Comparison of ENCODE assay signal across 10 cellular contexts in the genomic region with DNA sequence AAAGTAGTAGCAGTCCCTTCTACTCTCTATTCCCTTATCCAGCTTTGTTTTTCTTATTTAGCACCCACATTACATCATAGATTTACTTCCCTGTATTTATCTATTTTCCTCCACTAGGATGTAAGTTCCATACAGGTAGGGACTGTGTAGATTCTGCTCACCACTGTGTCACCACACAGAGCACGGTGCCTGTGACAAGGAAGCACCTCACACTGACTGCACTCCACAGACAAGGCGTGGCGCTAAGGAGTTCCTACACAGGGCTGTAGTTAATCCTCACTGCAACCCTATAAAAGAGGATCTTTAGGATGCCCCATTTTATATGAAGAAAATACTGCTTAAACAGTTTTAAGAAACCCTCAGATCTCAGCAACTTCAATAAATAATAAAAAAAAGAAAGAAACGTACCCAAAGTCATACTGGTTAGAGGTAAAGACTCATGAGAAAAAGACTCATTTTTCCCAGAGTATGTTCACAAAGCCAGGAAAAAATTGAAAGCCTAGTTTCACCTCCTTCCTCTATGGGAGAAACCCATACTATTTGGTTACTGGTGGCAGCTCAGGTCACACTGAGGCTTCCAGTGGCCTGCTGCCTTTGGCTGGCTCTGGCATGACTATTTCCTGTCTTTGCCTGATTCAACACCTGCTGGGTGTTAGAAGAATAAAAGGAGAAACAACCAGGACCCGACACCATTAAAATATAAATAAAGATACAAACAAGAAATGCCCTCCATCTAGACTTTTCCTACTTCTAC. TPM values are rescaled to one million over a fixed set of nuclear protein-coding genes. Genes with fewer than 3 reads are reported as not detected.
DNase-seq lines count a peak whose midpoint lies in the region; ATAC-seq and TF ChIP-seq lines count a peak whose summit lies in the region.
"Had no signal": no experiment of that assay in that cellular context is flagged by ENCODE, and none has a peak within 500 bp of the region (broad histone marks: within the 10 kb centered on the region; RNA-seq: fewer than 3 reads in every experiment).

No MANE protein-coding gene starts in this region.

- no peaks in the 10 kb centered on the region; the same call in 1 of the 2 replicates for H4K20me1 ChIP-seq in PC-3 (ENCODE audit: low read length)

- H3K36me3 ChIP-seq in PC-3 (ENCODE audit: low read depth, low read length) (peaks cover 48% of the 10 kb centered on the region), esophagus squamous epithelium (peaks cover 0 to 45% (median 5%) of the 10 kb centered on the region in 3 donors), prostate gland (no peaks in the 10 kb centered on the region), lower lobe of right lung (peaks cover 53% of the 10 kb centered on the region)

- no peak for TF ChIP-seq POLR2A in esophagus squamous epithelium (IDR thresholded peaks at IDR 0.05)
- TF ChIP-seq POLR2A in prostate gland (IDR thresholded peaks at IDR 0.05): no peak

- intact Hi-C loops in PC-3 (cut with micrococcal nuclease): no loop called here
- intact Hi-C loops in esophagus squamous epithelium (cut with DNase I): no loop called here
- intact Hi-C loops in prostate gland (cut with DNase I): no loop called here
- intact Hi-C loops in lower lobe of right lung (cut with DNase I): no loop called here

- POLR2A ChIA-PET in PC-3 (lab: Charles Lee; ENCODE audit: unreplicated experiment): no interaction called here

- H3K4me1 ChIP-seq in PC-3 (ENCODE audit: insufficient read depth, low read length) (peaks cover 9% of the 10 kb centered on the region), esophagus squamous epithelium (peaks cover 26 to 90% (median 49%) of the 10 kb centered on the region in 3 donors), prostate gland (replicated peaks) (peaks cover 7% of the 10 kb centered on the region), lower lobe of right lung (peaks cover 32% of the 10 kb centered on the region)

- no peaks in the 10 kb centered on the region for H3F3A ChIP-seq in PC-3 (ENCODE audit: low read length, unreplicated experiment)

- TF ChIP-seq CTCF in PC-3 (conservative IDR thresholded peaks at IDR 0.05; ENCODE audit: low read depth, low read length) (no peak), esophagus squamous epithelium (IDR thresholded peaks at IDR 0.05) (peak in 2 of 6 experiments; percentile 18 to 41), prostate gland (IDR thresholded peaks at IDR 0.05) (no peak), lower lobe of right lung (IDR thresholded peaks at IDR 0.05) (no peak)

- CTCF ChIA-PET in PC-3 (lab: Charles Lee): no interaction called here

- in situ Hi-C loops in G401 (cut with HindIII; ENCODE audit: low sequenced_read_pairs): no loop called here

- H3K9me3 ChIP-seq in PC-3 (ENCODE audit: low read length) (no peaks in the 10 kb centered on the region), esophagus squamous epithelium (no peaks in the 10 kb centered on the region), prostate gland (no peaks in the 10 kb centered on the region), lower lobe of right lung (no peaks in the 10 kb centered on the region)

- H3K9ac ChIP-seq in PC-3 (ENCODE audit: low read length): no peak overlapping the region

- H3K4me3 ChIP-seq in PC-3 (ENCODE audit: low read length) (no peak overlapping the region), esophagus squamous epithelium (no peak overlapping the region), prostate gland (no peak overlapping the region), lower lobe of right lung (no peak overlapping the region)

- DNase-seq in G401 (ENCODE audit: low spot score): peak; percentile 41
- DNase-seq in PC-3: no peak
- DNase-seq in esophagus squamous epithelium (lab: John Stamatoyannopoulos, UW): no peak
- no peak for DNase-seq in prostate gland (ENCODE audit: low spot score)
- no peak for DNase-seq in lower lobe of right lung
- no peak for DNase-seq in nucleus accumbens (lab: John Stamatoyannopoulos, UW)
- DNase-seq: CD4-positive, CD25-positive, alpha-beta regulatory T cell; stimulated activated CD4-positive, alpha-beta T cell treated with anti-CD3 and anti-CD28 coated beads, Interleukin-2, amount 100 ng/mL, for 48 hours had no signal

- H2AFZ ChIP-seq in PC-3 (ENCODE audit: low read length): no peak overlapping the region

- ATAC-seq in PC-3 (peak; percentile 57), lower lobe of right lung (no peak), GM21367 (IDR thresholded peaks at IDR 0.05; ENCODE audit: unreplicated experiment) (no peak)
- ATAC-seq: HCT116 had no signal

- 70 to 75% methylated on average over 5 of the region's 5 CpGs for WGBS in esophagus squamous epithelium, 2 donors
- 76% methylated on average over 5 of the region's 5 CpGs for WGBS in prostate gland

- H3K79me2 ChIP-seq in PC-3 (ENCODE audit: low read length): peaks cover 49% of the 10 kb centered on the region

- H3K27ac ChIP-seq in PC-3 (ENCODE audit: low read length): no peak overlapping the region
- H3K27ac ChIP-seq in esophagus squamous epithelium: peak overlapping the region; percentile 72 to 86 (median 80)
- peak overlapping the region; percentile 48 to 71 for H3K27ac ChIP-seq in prostate gland
- H3K27ac ChIP-seq in lower lobe of right lung: no peak overlapping the region

- BruUV-seq in PC-3 (replicated peaks; lab: Mats Ljungman, UMichigan): no TSS peak

- no peak overlapping the region for H3K4me2 ChIP-seq in PC-3 (ENCODE audit: low read length)

- H3K27me3 ChIP-seq in PC-3 (ENCODE audit: low read length): no peaks in the 10 kb centered on the region
- no peaks in the 10 kb centered on the region for H3K27me3 ChIP-seq in esophagus squamous epithelium
- H3K27me3 ChIP-seq in prostate gland (replicated peaks; ENCODE audit: insufficient read depth): no peaks in the 10 kb centered on the region
- no peaks in the 10 kb centered on the region for H3K27me3 ChIP-seq in lower lobe of right lung (ENCODE audit: low read depth)

- no peaks in the 10 kb centered on the region for H3K9me2 ChIP-seq in PC-3 (replicated peaks; ENCODE audit: low read length)

RNA-seq across cellular contexts. Expression of a gene that starts 36.9 kb away (rescaled TPM):
- 0.41 TPM in 1 of 2 replicates, not detected in the other for total RNA-seq in G401 (2014; rRNA removed; shearing (Covaris generic))
- total RNA-seq in PC-3 (2014; rRNA removed) (0.40 and 0.52 TPM in 2 replicates), esophagus squamous epithelium (under 1 TPM in 3 of 4 donors, not detected in 1; 0.23 to 0.76 (median 0.40) TPM), prostate gland (1 to 10 TPM in 1 of 2 donors, under 1 TPM in 1; 0.41 to 5.1 TPM), lower lobe of right lung (1.1 TPM)

RNA-seq across cellular contexts. Expression of a gene that starts 37.1 kb away (rescaled TPM):
- 35.3 and 45.0 TPM in 2 replicates for total RNA-seq in G401 (2014; rRNA removed; shearing (Covaris generic))
- 96.5 and 114 TPM in 2 replicates for total RNA-seq in PC-3 (2014; rRNA removed)
- 100 to 1,000 TPM in 2 of 4 donors, 10 to 100 TPM in 2; 66.9 to 146 (median 110) TPM for total RNA-seq in esophagus squamous epithelium
- total RNA-seq in prostate gland: 10 to 100 TPM; 60.5 to 89.8 TPM
- total RNA-seq in lower lobe of right lung: 102 TPM

RNA-seq across cellular contexts. Expression of a gene that starts 44.1 kb away (rescaled TPM):
- 11.7 and 15.3 TPM in 2 replicates for total RNA-seq in G401 (2014; rRNA removed; shearing (Covaris generic))
- total RNA-seq in PC-3 (2014; rRNA removed) (9.0 and 16.0 TPM in 2 replicates), esophagus squamous epithelium (10 to 100 TPM; 14.8 to 30.5 (median 19.2) TPM), prostate gland (10 to 100 TPM; 11.2 to 21.8 TPM), lower lobe of right lung (23.6 TPM)

Comparison
In these comparisons a context has a peak if more than half of its experiments do, and no peak if none do; other contexts are left out.
1. H3K27ac ChIP-seq: peak in esophagus squamous epithelium (4 of 4) and prostate gland (2 of 2); none in PC-3 (single experiment) and lower lobe of right lung (single experiment).